1 cellular context compared by ENCODE assay signal in genomic region chr17:1714980-1715802, GRCh38.
TF ChIP-seq lines count a peak whose summit lies in the region.

No MANE protein-coding gene starts in this region.

TF ChIP-seq in HepG2, 621 proteins besides CTCF, POLR2A, EP300 and RAD21 (continued from another document):
- TF ChIP-seq ZNF224 (CRISPR knock-in tag; IDR thresholded peaks at IDR 0.05) (0 out of 2 replicates have a peak, but pooled peaks have one; percentile 29), ATF2 (CRISPR knock-in tag; IDR thresholded peaks at IDR 0.05) (no peak; the same call in 1 of the 2 replicates), BORCS8-MEF2B (CRISPR knock-in tag; IDR thresholded peaks at IDR 0.05) (peak; percentile 26; the same call in 1 of the 2 replicates), ZFY (CRISPR knock-in tag; IDR thresholded peaks at IDR 0.05) (peak; percentile 62), ZNF33B (CRISPR knock-in tag; IDR thresholded peaks at IDR 0.05) (peak; percentile 77; the same call in 1 of the 2 replicates), ZNF281 (CRISPR knock-in tag; IDR thresholded peaks at IDR 0.05; ENCODE audit: borderline replicate concordance) (peak; percentile 86; the same call in 1 of the 2 replicates), NFE2L1 (CRISPR knock-in tag; IDR thresholded peaks at IDR 0.05; ENCODE audit: borderline replicate concordance) (0 out of 2 replicates have a peak, but pooled peaks have one; percentile 31), ZUFSP (CRISPR knock-in tag; IDR thresholded peaks at IDR 0.05; ENCODE audit: borderline replicate concordance) (no peak), ZNF780A (CRISPR knock-in tag; IDR thresholded peaks at IDR 0.05) (no peak), RNF2 (conservative IDR thresholded peaks at IDR 0.05; ENCODE audit: low read depth) (no peak), ZNF264 (CRISPR knock-in tag; IDR thresholded peaks at IDR 0.05) (no peak; the same call in 1 of the 2 replicates), ZNF747 (CRISPR knock-in tag; IDR thresholded peaks at IDR 0.05; ENCODE audit: borderline replicate concordance) (no peak), JDP2 (CRISPR knock-in tag; IDR thresholded peaks at IDR 0.05; ENCODE audit: borderline replicate concordance) (no peak), ZFP36 (IDR thresholded peaks at IDR 0.05; ENCODE audit: borderline replicate concordance, low read depth, low read length, partially characterized antibody) (no peak), ZNF451 (CRISPR knock-in tag; IDR thresholded peaks at IDR 0.05) (no peak; the same call in 1 of the 2 replicates), SATB2 (CRISPR knock-in tag; IDR thresholded peaks at IDR 0.05) (no peak), HMG20A (CRISPR knock-in tag; IDR thresholded peaks at IDR 0.05; ENCODE audit: borderline replicate concordance) (no peak), NAIF1 (CRISPR knock-in tag; IDR thresholded peaks at IDR 0.05; ENCODE audit: borderline replicate concordance) (peak; percentile 47; the same call in 1 of the 2 replicates), KLF11 (CRISPR knock-in tag; IDR thresholded peaks at IDR 0.05) (peak; percentile 21; the same call in 1 of the 2 replicates), ZNF101 (CRISPR knock-in tag; IDR thresholded peaks at IDR 0.05; ENCODE audit: borderline replicate concordance, low read depth) (0 out of 2 replicates have a peak, but pooled peaks have one; percentile 35), ZBTB43 (CRISPR knock-in tag; conservative IDR thresholded peaks at IDR 0.05) (no peak), PRPF4 (IDR thresholded peaks at IDR 0.05; ENCODE audit: low read depth, low read length, poor library complexity, severe bottlenecking) (no peak), SRSF1 (optimal IDR thresholded peaks at IDR 0.05; ENCODE audit: low read depth, low read length) (no peak), ZBTB33 (CRISPR knock-in tag; IDR thresholded peaks at IDR 0.05) (no peak), GFI1 (CRISPR knock-in tag; IDR thresholded peaks at IDR 0.05; ENCODE audit: borderline replicate concordance) (peak; percentile 68; the same call in 1 of the 2 replicates), SIX1 (CRISPR knock-in tag; IDR thresholded peaks at IDR 0.05; ENCODE audit: borderline replicate concordance) (no peak), PREB (CRISPR knock-in tag; IDR thresholded peaks at IDR 0.05) (no peak)
